ENCODE assay signal across 9 cellular contexts in genomic region chr14:55180434-55180833, GRCh38.
DNase-seq lines count a peak whose midpoint lies in the region; ATAC-seq and TF ChIP-seq lines count a peak whose summit lies in the region.
"Had no signal": no experiment of that assay in that cellular context is flagged by ENCODE, and none has a peak within 500 bp of the region (broad histone marks: within the 10 kb centered on the region; RNA-seq: fewer than 3 reads in every experiment).

No MANE protein-coding gene starts in this region.

- POLR2A ChIA-PET in AG04449 (lab: Yijun Ruan, JAX): no interaction called here

- DNase-seq in AG04449 (ENCODE audit: low read depth, low spot score) (peak; percentile 12), astrocyte of the hippocampus (ENCODE audit: low read depth, low spot score) (peak; percentile 24)
- no peak for DNase-seq in activated CD4-positive, alpha-beta T cell treated with anti-CD3 and anti-CD28 coated beads for 48 hours
- no peak for DNase-seq in central memory CD4-positive, alpha-beta T cell
- DNase-seq in activated T-cell treated with anti-CD3 and anti-CD28 coated beads, Interleukin-2, amount 50 U/mL, for 48 hours: no peak
- DNase-seq in effector CD4-positive, alpha-beta T cell: no peak
- DNase-seq: activated CD4-positive, CD25-positive, alpha-beta regulatory T cell treated with anti-CD3 and anti-CD28 coated beads, Interleukin-2, amount 50 U/mL, for 72 hours had no signal

- no peak overlapping the region for H3K4me3 ChIP-seq in AG04449 (ENCODE audit: low read depth, low read length)

- CTCF ChIA-PET in AG04449 (lab: Yijun Ruan, JAX): no interaction called here

- peak; percentile 89 for ATAC-seq in GM19023 (IDR thresholded peaks at IDR 0.05; ENCODE audit: unreplicated experiment)
- peak; percentile 82 for ATAC-seq in HG02852 (IDR thresholded peaks at IDR 0.05; ENCODE audit: unreplicated experiment)

- no peak for TF ChIP-seq CTCF in AG04449 (IDR thresholded peaks at IDR 0.05; ENCODE audit: insufficient read depth, low read length, missing control alignments)

Comparison
In these comparisons a context has a peak if more than half of its experiments do, and no peak if none do; other contexts are left out.
1. DNase-seq: peak in AG04449 (single experiment) and astrocyte of the hippocampus (single experiment); none in activated CD4-positive, alpha-beta T cell treated with anti-CD3 and anti-CD28 coated beads for 48 hours (single experiment), central memory CD4-positive, alpha-beta T cell (single experiment), activated T-cell treated with anti-CD3 and anti-CD28 coated beads, Interleukin-2, amount 50 U/mL, for 48 hours (0 of 2) and effector CD4-positive, alpha-beta T cell (single experiment).